ENCODE assay signal across 33 cellular contexts in genomic region chr6:169282043-169282442, GRCh38. TPM values are rescaled to one million over a fixed set of nuclear protein-coding genes. Genes with fewer than 3 reads are reported as not detected.
"Had no signal": no experiment of that assay in that cellular context is flagged by ENCODE, and none has a peak within 500 bp of the region (broad histone marks: within the 10 kb centered on the region; RNA-seq: fewer than 3 reads in every experiment).

No MANE protein-coding gene starts in this region.

- H3K4me1 Mint-ChIP-seq: naive thymus-derived CD4-positive, alpha-beta T cell; natural killer cell; nephron; neural progenitor cell; stimulated activated memory B cell treated with anti-CD40 and anti-IgM and Interleukin-4, amounts not matched to agents 10 μg/mL and 1 μg/mL and 100 μg/mL, for 72 hours; stimulated activated naive CD8-positive, alpha-beta T cell treated with anti-CD3 and anti-CD28 coated beads, Interleukin-15, amount 100 ng/mL, for 72 hours had no signal

- H3K4me3 Mint-ChIP-seq: naive thymus-derived CD4-positive, alpha-beta T cell; natural killer cell; nephron; neural progenitor cell; stimulated activated memory B cell treated with anti-CD40 and anti-IgM and Interleukin-4, amounts not matched to agents 10 μg/mL and 1 μg/mL and 100 μg/mL, for 72 hours; stimulated activated naive CD8-positive, alpha-beta T cell treated with anti-CD3 and anti-CD28 coated beads, Interleukin-15, amount 100 ng/mL, for 72 hours; type B pancreatic cell had no signal

- H3K9me3 Mint-ChIP-seq: naive thymus-derived CD4-positive, alpha-beta T cell; natural killer cell; nephron; neural progenitor cell; stimulated activated memory B cell treated with anti-CD40 and anti-IgM and Interleukin-4, amounts not matched to agents 10 μg/mL and 1 μg/mL and 100 μg/mL, for 72 hours; stimulated activated naive CD8-positive, alpha-beta T cell treated with anti-CD3 and anti-CD28 coated beads, Interleukin-15, amount 100 ng/mL, for 72 hours; type B pancreatic cell had no signal

- H3K36me3 Mint-ChIP-seq: naive thymus-derived CD4-positive, alpha-beta T cell; natural killer cell; neural progenitor cell; stimulated activated memory B cell treated with anti-CD40 and anti-IgM and Interleukin-4, amounts not matched to agents 10 μg/mL and 1 μg/mL and 100 μg/mL, for 72 hours; type B pancreatic cell had no signal

- H3K27ac Mint-ChIP-seq: naive thymus-derived CD4-positive, alpha-beta T cell; natural killer cell; nephron; neural progenitor cell; progenitor cell of endocrine pancreas; stimulated activated memory B cell treated with anti-CD40 and anti-IgM and Interleukin-4, amounts not matched to agents 10 μg/mL and 1 μg/mL and 100 μg/mL, for 72 hours; stimulated activated naive CD8-positive, alpha-beta T cell treated with anti-CD3 and anti-CD28 coated beads, Interleukin-15, amount 100 ng/mL, for 72 hours; type B pancreatic cell had no signal

- H3K27me3 Mint-ChIP-seq: stimulated activated naive CD8-positive, alpha-beta T cell treated with anti-CD3 and anti-CD28 coated beads, Interleukin-15, amount 100 ng/mL, for 72 hours had no signal

- H3K27me3 ChIP-seq: neural progenitor cell, ovary, right lobe of liver, suprapubic skin, testis, tibial artery, transverse colon, upper lobe of right lung, uterus had no signal

- DNase-seq: naive thymus-derived CD4-positive, alpha-beta T cell; natural killer cell; nucleus accumbens; ovary; posterior cingulate gyrus; psoas muscle; right cardiac atrium; right lobe of liver; spleen; stimulated activated CD4-positive, alpha-beta T cell treated with anti-CD3 and anti-CD28 coated beads, Interleukin-12 subunit alpha, Interleukin-12 subunit beta, amount 100 ng/mL, for 4 hours; stimulated activated CD4-positive, alpha-beta T cell treated with anti-CD3 and anti-CD28 coated beads, Interleukin-1b, Interleukin-23, amount 100 ng/mL, for 48 hours; stimulated activated CD4-positive, alpha-beta T cell treated with anti-CD3 and anti-CD28 coated beads, Interleukin-4, amount 100 ng/mL, for 1 hour; stimulated activated CD4-positive, alpha-beta T cell treated with anti-CD3 and anti-CD28 coated beads, Interleukin-4, amount 100 ng/mL, for 4 hours; stimulated activated CD8-positive, alpha-beta memory T cell treated with anti-CD3 and anti-CD28 coated beads, Interleukin-4, amount 100 ng/mL, for 48 hours; stimulated activated naive CD4-positive, alpha-beta T cell; stimulated activated naive CD8-positive, alpha-beta T cell treated with anti-CD3 and anti-CD28 coated beads, Interleukin-15, amount 100 ng/mL, for 72 hours; stimulated activated naive CD8-positive, alpha-beta T cell treated with anti-CD3 and anti-CD28 coated beads, Interleukin-15, Interleukin-2, amounts not matched to agents 100 U/mL and 50 U/mL, for 24 hours; substantia nigra; testis; transverse colon; upper lobe of right lung; uterus had no signal

- H3K9me3 ChIP-seq: neutrophil, ovary, right lobe of liver, spleen, suprapubic skin, testis, tibial artery, transverse colon, upper lobe of right lung, uterus had no signal

- H2AFZ ChIP-seq: neural progenitor cell, parathyroid adenoma had no signal

- H3K9ac ChIP-seq: neural progenitor cell, parathyroid adenoma had no signal

- H3K4me2 ChIP-seq: neural progenitor cell, smooth muscle cell had no signal

- H3K4me3 ChIP-seq: neural progenitor cell, ovary, psoas muscle, right lobe of liver, skin epidermis, smooth muscle cell, spleen, suprapubic skin, testis, tibial artery, transverse colon, upper lobe of right lung, uterus had no signal

- H3K36me3 ChIP-seq: neural progenitor cell, neutrophil, ovary, right lobe of liver, spleen, suprapubic skin, tibial artery, transverse colon, upper lobe of right lung, uterus had no signal

- H3K4me1 ChIP-seq: neural progenitor cell, parathyroid adenoma, psoas muscle, right lobe of liver, spleen, suprapubic skin, testis, tibial artery, transverse colon, upper lobe of right lung, uterus had no signal

- H3K27ac ChIP-seq: neural progenitor cell, neutrophil, ovary, parathyroid adenoma, psoas muscle, right lobe of liver, skin epidermis, spleen, suprapubic skin, testis, tibial artery, transverse colon, upper lobe of right lung, uterus had no signal

- ATAC-seq: naive thymus-derived CD4-positive, alpha-beta T cell; natural killer cell; psoas muscle; right cardiac atrium; right lobe of liver; stimulated activated memory B cell treated with anti-CD40 and anti-IgM and Interleukin-4, amounts not matched to agents 10 μg/mL and 1 μg/mL and 100 μg/mL, for 72 hours; stimulated activated naive CD8-positive, alpha-beta T cell treated with anti-CD3 and anti-CD28 coated beads, Interleukin-15, amount 100 ng/mL, for 72 hours; stimulated activated naive CD8-positive, alpha-beta T cell treated with anti-CD3 and anti-CD28 coated beads, Interleukin-15, Interleukin-2, amounts not matched to agents 100 U/mL and 50 U/mL, for 24 hours; upper lobe of right lung had no signal

RNA-seq across cellular contexts. Expression of gene THBS2, which starts 28.4 kb away (rescaled TPM):
- total RNA-seq: naive thymus-derived CD4-positive, alpha-beta T cell; natural killer cell; progenitor cell of endocrine pancreas had no signal
